Comparison of ENCODE assay signal across 10 cellular contexts in genomic region chr16:85757341-85757822, GRCh38. TPM values are rescaled to one million over a fixed set of nuclear protein-coding genes. Genes with fewer than 3 reads are reported as not detected.
DNase-seq lines count a peak whose midpoint lies in the region; ATAC-seq and TF ChIP-seq lines count a peak whose summit lies in the region.
"Had no signal": no experiment of that assay in that cellular context is flagged by ENCODE, and none has a peak within 500 bp of the region (broad histone marks: within the 10 kb centered on the region; RNA-seq: fewer than 3 reads in every experiment).

No MANE protein-coding gene starts in this region.

- no peaks in the 10 kb centered on the region for H3K36me3 ChIP-seq in neural progenitor cell

- H3K27ac Mint-ChIP-seq in WTC11 (no peak overlapping the region), neural progenitor cell (no peak overlapping the region)
- H3K27ac Mint-ChIP-seq in activated T-helper 2 cell treated with anti-CD3 and anti-CD28 coated beads, Interferon-gamma antibody, Interleukin-2, Interleukin-4, amounts not matched to agents 10 μg/mL and 5 μg/mL and 100 μg/mL, durations not matched to agents 14 hours and 24 hours and 36 hours = no peak overlapping the region

- H3K27ac ChIP-seq in foreskin keratinocyte = no peak overlapping the region
- H3K27ac ChIP-seq in neural progenitor cell = no peak overlapping the region

- no peak overlapping the region for H3K4me3 Mint-ChIP-seq in WTC11
- no peak overlapping the region for H3K4me3 Mint-ChIP-seq in neural progenitor cell
- H3K4me3 Mint-ChIP-seq in activated T-helper 2 cell treated with anti-CD3 and anti-CD28 coated beads, Interferon-gamma antibody, Interleukin-2, Interleukin-4, amounts not matched to agents 10 μg/mL and 5 μg/mL and 100 μg/mL, durations not matched to agents 14 hours and 24 hours and 36 hours (ENCODE audit: low read depth) = no peak overlapping the region

- CTCF ChIA-PET in WTC11 (lab: Charles Lee) = no interaction called here

- no peak overlapping the region for H3K4me3 ChIP-seq in neural progenitor cell

- H3K4me1 ChIP-seq in foreskin keratinocyte = peaks cover 27% of the 10 kb centered on the region
- H3K4me1 ChIP-seq in neural progenitor cell = peaks cover 11% of the 10 kb centered on the region

- no peaks in the 10 kb centered on the region for H3K27me3 ChIP-seq in foreskin keratinocyte
- peaks cover 15% of the 10 kb centered on the region for H3K27me3 ChIP-seq in neural progenitor cell

- H3K9me3 Mint-ChIP-seq in WTC11 = no peaks in the 10 kb centered on the region
- H3K9me3 Mint-ChIP-seq in neural progenitor cell = no peaks in the 10 kb centered on the region
- H3K9me3 Mint-ChIP-seq in activated T-helper 2 cell treated with anti-CD3 and anti-CD28 coated beads, Interferon-gamma antibody, Interleukin-2, Interleukin-4, amounts not matched to agents 10 μg/mL and 5 μg/mL and 100 μg/mL, durations not matched to agents 14 hours and 24 hours and 36 hours = no peaks in the 10 kb centered on the region

- intact Hi-C loops in activated T-helper 2 cell treated with anti-CD3 and anti-CD28 coated beads, Interferon-gamma antibody, Interleukin-2, Interleukin-4, amounts not matched to agents 10 μg/mL and 5 μg/mL and 100 μg/mL, durations not matched to agents 14 hours and 24 hours and 36 hours (cut with micrococcal nuclease) = no loop called here

- peaks cover 4% of the 10 kb centered on the region for H4K20me1 ChIP-seq in neural progenitor cell (ENCODE audit: low read depth)

- H3K36me3 Mint-ChIP-seq in WTC11 (no peaks in the 10 kb centered on the region), neural progenitor cell (no peaks in the 10 kb centered on the region)
- no peaks in the 10 kb centered on the region for H3K36me3 Mint-ChIP-seq in activated T-helper 2 cell treated with anti-CD3 and anti-CD28 coated beads, Interferon-gamma antibody, Interleukin-2, Interleukin-4, amounts not matched to agents 10 μg/mL and 5 μg/mL and 100 μg/mL, durations not matched to agents 14 hours and 24 hours and 36 hours (ENCODE audit: low read depth)

- H3K4me2 ChIP-seq in neural progenitor cell = no peak overlapping the region

- TF ChIP-seq CTCF in foreskin keratinocyte (conservative IDR thresholded peaks at IDR 0.05) = no peak
- no peak for TF ChIP-seq CTCF in WTC11 (IDR thresholded peaks at IDR 0.05)
- TF ChIP-seq CTCF in neural progenitor cell (IDR thresholded peaks at IDR 0.05) = no peak

- no peaks in the 10 kb centered on the region for H3K79me2 ChIP-seq in neural progenitor cell (ENCODE audit: low read depth)

- no peak overlapping the region for H3K9ac ChIP-seq in neural progenitor cell

- ATAC-seq in GM21737 (IDR thresholded peaks at IDR 0.05; ENCODE audit: unreplicated experiment) = peak; percentile 32
- ATAC-seq in foreskin keratinocyte = peak; percentile 54
- no peak for ATAC-seq in WTC11

- H3K4me1 Mint-ChIP-seq in WTC11 (peaks cover 18% of the 10 kb centered on the region), neural progenitor cell (peaks cover 13% of the 10 kb centered on the region)
- peaks cover 2% of the 10 kb centered on the region for H3K4me1 Mint-ChIP-seq in activated T-helper 2 cell treated with anti-CD3 and anti-CD28 coated beads, Interferon-gamma antibody, Interleukin-2, Interleukin-4, amounts not matched to agents 10 μg/mL and 5 μg/mL and 100 μg/mL, durations not matched to agents 14 hours and 24 hours and 36 hours (ENCODE audit: low read depth)

- no peak overlapping the region for H2AFZ ChIP-seq in neural progenitor cell (replicated peaks)

- POLR2A ChIA-PET in WTC11 (lab: Charles Lee) = no interaction called here

- DNase-seq in ELR (ENCODE audit: low read depth) (peak; percentile 83), MV-4-11 (lab: John Stamatoyannopoulos, UW) (peak; percentile 73), foreskin keratinocyte (peak; percentile 58 to 79), WTC11 (ENCODE audit: low spot score) (no peak), neural progenitor cell (ENCODE audit: low spot score) (no peak), pons (ENCODE audit: low spot score) (no peak)
- no peak for DNase-seq in activated T-helper 2 cell treated with anti-CD3 and anti-CD28 coated beads, Interferon-gamma antibody, Interleukin-2, Interleukin-4, amounts not matched to agents 10 μg/mL and 5 μg/mL and 100 μg/mL, durations not matched to agents 14 hours and 24 hours and 36 hours (ENCODE audit: low spot score)
- DNase-seq: activated effector memory CD4-positive, alpha-beta T cell treated with Interleukin-2 at 50 U/mL for 16 hours; NCI-H1436 had no signal

- H3K27me3 Mint-ChIP-seq in WTC11 (ENCODE audit: low read depth) = peaks cover 14% of the 10 kb centered on the region
- peaks cover 12% of the 10 kb centered on the region for H3K27me3 Mint-ChIP-seq in neural progenitor cell (ENCODE audit: insufficient read depth, low read depth)
- peaks cover 17% of the 10 kb centered on the region for H3K27me3 Mint-ChIP-seq in activated T-helper 2 cell treated with anti-CD3 and anti-CD28 coated beads, Interferon-gamma antibody, Interleukin-2, Interleukin-4, amounts not matched to agents 10 μg/mL and 5 μg/mL and 100 μg/mL, durations not matched to agents 14 hours and 24 hours and 36 hours (ENCODE audit: low read depth)

- H3F3A ChIP-seq in neural progenitor cell (ENCODE audit: low read depth) = peaks cover 6% of the 10 kb centered on the region

- H3K9me3 ChIP-seq in neural progenitor cell (ENCODE audit: low read depth) = no peaks in the 10 kb centered on the region

TF ChIP-seq in WTC11, 78 proteins besides CTCF, POLR2A, EP300 and RAD21 (continues in another document):
- TF ChIP-seq CBFB (CRISPR knock-in tag; IDR thresholded peaks at IDR 0.05; ENCODE audit: low read depth) = no peak
- TF ChIP-seq ZMAT4 (CRISPR knock-in tag; IDR thresholded peaks at IDR 0.05) = no peak
- TF ChIP-seq ZNF317 (CRISPR knock-in tag; IDR thresholded peaks at IDR 0.05; ENCODE audit: borderline replicate concordance, low read depth) = no peak
- no peak for TF ChIP-seq USF2 (CRISPR knock-in tag; IDR thresholded peaks at IDR 0.05)

RNA-seq across cellular contexts. Expression of gene C16orf74, which starts 6.5 kb away (rescaled TPM):
- 91.8 and 94.7 TPM in 2 replicates for total RNA-seq in foreskin keratinocyte
- 145 and 164 TPM in 2 replicates for polyA plus RNA-seq in foreskin keratinocyte
- 6.3 to 8.3 TPM (median 7.9 TPM) in 3 replicates for total RNA-seq in WTC11 (2021)
- 1.1 TPM in 1 of 2 replicates, not detected in the other for total RNA-seq in neural progenitor cell (ENCODE audit: low replicate concordance)
- not detected in 2 replicates for total RNA-seq in activated T-helper 2 cell treated with anti-CD3 and anti-CD28 coated beads, Interferon-gamma antibody, Interleukin-2, Interleukin-4, amounts not matched to agents 10 μg/mL and 5 μg/mL and 100 μg/mL, durations not matched to agents 14 hours and 24 hours and 36 hours

RNA-seq across cellular contexts. Expression of gene EMC8, which starts 42.0 kb away (rescaled TPM):
- total RNA-seq in foreskin keratinocyte = 41.7 and 42.9 TPM in 2 replicates
- 45.3 and 46.4 TPM in 2 replicates for polyA plus RNA-seq in foreskin keratinocyte
- total RNA-seq in WTC11 (2021) = 48.0 to 55.2 TPM (median 52.7 TPM) in 3 replicates
- total RNA-seq in neural progenitor cell (ENCODE audit: low replicate concordance) = 25.1 and 38.7 TPM in 2 replicates
- 36.1 and 40.2 TPM in 2 replicates for total RNA-seq in activated T-helper 2 cell treated with anti-CD3 and anti-CD28 coated beads, Interferon-gamma antibody, Interleukin-2, Interleukin-4, amounts not matched to agents 10 μg/mL and 5 μg/mL and 100 μg/mL, durations not matched to agents 14 hours and 24 hours and 36 hours

RNA-seq across cellular contexts. Expression of gene COX4I1, which starts 42.1 kb away (rescaled TPM):
- total RNA-seq in foreskin keratinocyte (545 and 564 TPM in 2 replicates), WTC11 (2021) (578 to 618 TPM (median 606 TPM) in 3 replicates), neural progenitor cell (ENCODE audit: low replicate concordance) (308 and 386 TPM in 2 replicates)
- polyA plus RNA-seq in foreskin keratinocyte = 864 and 916 TPM in 2 replicates
- total RNA-seq in activated T-helper 2 cell treated with anti-CD3 and anti-CD28 coated beads, Interferon-gamma antibody, Interleukin-2, Interleukin-4, amounts not matched to agents 10 μg/mL and 5 μg/mL and 100 μg/mL, durations not matched to agents 14 hours and 24 hours and 36 hours = 543 and 561 TPM in 2 replicates

Comparison
In these comparisons a context has a peak if more than half of its experiments do, and no peak if none do; other contexts are left out.
1. DNase-seq: peak in ELR (single experiment), MV-4-11 (single experiment) and foreskin keratinocyte (2 of 2); none in WTC11 (single experiment), neural progenitor cell (single experiment), activated T-helper 2 cell treated with anti-CD3 and anti-CD28 coated beads, Interferon-gamma antibody, Interleukin-2, Interleukin-4, amounts not matched to agents 10 μg/mL and 5 μg/mL and 100 μg/mL, durations not matched to agents 14 hours and 24 hours and 36 hours (single experiment) and pons (single experiment).